ENCODE assay signal across 1 cellular context in genomic region chr3:82265747-82266146, GRCh38.
TF ChIP-seq lines count a peak whose summit lies in the region.

No MANE protein-coding gene starts in this region.

TF ChIP-seq in HepG2, 621 proteins besides CTCF, POLR2A, EP300 and RAD21 (continued from another document):
- TF ChIP-seq ZNF83 (CRISPR knock-in tag; IDR thresholded peaks at IDR 0.05; ENCODE audit: borderline replicate concordance) (no peak), CHCHD3 (CRISPR knock-in tag; IDR thresholded peaks at IDR 0.05) (no peak)
